ENCODE assay signal across 9 cellular contexts in genomic region chr10:58414270-58415041, GRCh38. TPM values are rescaled to one million over a fixed set of nuclear protein-coding genes. Genes with fewer than 3 reads are reported as not detected.
DNase-seq lines count a peak whose midpoint lies in the region; ATAC-seq and TF ChIP-seq lines count a peak whose summit lies in the region.
"Had no signal": no experiment of that assay in that cellular context is flagged by ENCODE, and none has a peak within 500 bp of the region (broad histone marks: within the 10 kb centered on the region; RNA-seq: fewer than 3 reads in every experiment).

No MANE protein-coding gene starts in this region.

- peak; percentile 87 to 91 for TF ChIP-seq RAD21 in liver (IDR thresholded peaks at IDR 0.05)

- H3K4me1 ChIP-seq in BE2C (no peaks in the 10 kb centered on the region), liver (ENCODE audit: control insufficient read depth in 4 of 4, insufficient read depth in 4 of 4, low read length in 3 of 4) (peaks cover 0 to 5% (median 0%) of the 10 kb centered on the region in 4 donors)

- DNase-seq in BE2C (no peak), LHCN-M2 (ENCODE audit: low read depth) (peak; percentile 81), MCF 10A (ENCODE audit: unreplicated experiment) (peak; percentile 79), NCI-H128 (lab: John Stamatoyannopoulos, UW; ENCODE audit: unreplicated experiment) (no peak)
- DNase-seq: amniotic stem cell had no signal

- no peaks in the 10 kb centered on the region for H3K9me3 Mint-ChIP-seq in MCF 10A (ENCODE audit: unreplicated experiment)

- H3K4me3 Mint-ChIP-seq in MCF 10A (ENCODE audit: unreplicated experiment): no peak overlapping the region

- TF ChIP-seq CTCF in BE2C (IDR thresholded peaks at IDR 0.05; ENCODE audit: low read depth, low read length) (peak; percentile 48), MCF 10A (IDR thresholded peaks at IDR 0.05; ENCODE audit: unreplicated experiment) (peak; percentile 67), liver (IDR thresholded peaks at IDR 0.05; ENCODE audit: low read depth, low read length, missing input control) (peak; percentile 36)

- no peaks in the 10 kb centered on the region for H3K36me3 Mint-ChIP-seq in MCF 10A (ENCODE audit: insufficient read depth, unreplicated experiment)

- H3K27ac ChIP-seq in liver (ENCODE audit: low read depth in 1 of 2, low read length in 2 of 2): no peak overlapping the region

- CTCF ChIA-PET in MCF 10A (lab: Yijun Ruan, JAX): interaction anchor here (0.5 to 5.2 kb wide), 62 partner anchors 9 to 1399 kb away, joined by 3 to 85 read pairs (median 4); partner anchors contain the start of gene BICC1

- no TSS peak for BruUV-seq in MCF 10A (replicated peaks; lab: Mats Ljungman, UMichigan)

- no peaks in the 10 kb centered on the region for H3K9me3 ChIP-seq in BE2C
- H3K9me3 ChIP-seq in liver (ENCODE audit: control insufficient read depth in 4 of 4, low read length in 3 of 4): no peaks in the 10 kb centered on the region

- no peaks in the 10 kb centered on the region for H3K36me3 ChIP-seq in BE2C
- no peaks in the 10 kb centered on the region for H3K36me3 ChIP-seq in liver (ENCODE audit: control insufficient read depth in 4 of 4, insufficient read depth in 3 of 4, low read depth in 1 of 4, low read length in 3 of 4)

- H3K9ac ChIP-seq in liver (ENCODE audit: low read depth in 1 of 2, low read length in 2 of 2): no peak overlapping the region

- no peaks in the 10 kb centered on the region for H3K27me3 Mint-ChIP-seq in MCF 10A (ENCODE audit: insufficient read depth, unreplicated experiment)

- H3K4me3 ChIP-seq in BE2C (ENCODE audit: low read depth, low read length) (no peak overlapping the region), liver (ENCODE audit: low read depth in 1 of 3, low read length in 3 of 3) (no peak overlapping the region)

- no peaks in the 10 kb centered on the region for H3K27me3 ChIP-seq in BE2C
- no peaks in the 10 kb centered on the region for H3K27me3 ChIP-seq in liver (ENCODE audit: control insufficient read depth in 4 of 4, insufficient read depth in 4 of 4, low read length in 3 of 4)

- ATAC-seq in HG03378 (IDR thresholded peaks at IDR 0.05; ENCODE audit: unreplicated experiment) (no peak), HG02870 (IDR thresholded peaks at IDR 0.05; ENCODE audit: unreplicated experiment) (no peak), HG03565 (IDR thresholded peaks at IDR 0.05; ENCODE audit: unreplicated experiment) (no peak)

- H3K4me1 Mint-ChIP-seq in MCF 10A (ENCODE audit: insufficient read depth, unreplicated experiment): peaks cover 16% of the 10 kb centered on the region

- 52% methylated on average over 5 of the region's 5 CpGs for WGBS in liver

- intact Hi-C loops in MCF 10A (cut with micrococcal nuclease): loop anchor here (1.0 to 10.0 kb wide), 8 partner anchors 98 to 1210 kb away; partner anchors contain the start of gene BICC1

- POLR2A ChIA-PET in MCF 10A (lab: Yijun Ruan, JAX): interaction anchor here (0.6 to 2.0 kb wide), 13 partner anchors 12 to 433 kb away, joined by 3 to 16 read pairs (median 4); partner anchors contain the start of gene BICC1

- H3K27ac Mint-ChIP-seq in MCF 10A (ENCODE audit: low read depth, unreplicated experiment): no peak overlapping the region

TF ChIP-seq in liver, 16 proteins besides CTCF, POLR2A, EP300 and RAD21:
- TF ChIP-seq SP1 (IDR thresholded peaks at IDR 0.05): no peak

RNA-seq across cellular contexts. Expression of gene TFAM, which starts 29.2 kb away (rescaled TPM):
- polyA plus RNA-seq in BE2C (2012; ENCODE audit: insufficient read depth, insufficient read length, low read depth): 44.0 TPM
- total RNA-seq in LHCN-M2 (2014; rRNA removed) (29.9 and 44.9 TPM in 2 replicates), MCF 10A (2022) (44.4 and 62.3 TPM in 2 replicates), liver (10 to 100 TPM; 15.0 to 21.8 TPM)
- polyA plus RNA-seq in LHCN-M2 (2012): 13.6 TPM
- polyA plus RNA-seq in liver: 10 to 100 TPM; 12.5 to 22.9 TPM

Comparison
In these comparisons a context has a peak if more than half of its experiments do, and no peak if none do; other contexts are left out.
1. DNase-seq: peak in LHCN-M2 (single experiment) and MCF 10A (single experiment); none in BE2C (single experiment) and NCI-H128 (single experiment).
2. Peak in every context shown above with its lines, with median percentiles within 50 percentile points of each other: CTCF ChIP-seq.